In genomic region chr7:130938661-130939060, GRCh38 we compare ENCODE assay signal across 12 cellular contexts.
DNase-seq lines count a peak whose midpoint lies in the region; ATAC-seq and TF ChIP-seq lines count a peak whose summit lies in the region.
"Had no signal": no experiment of that assay in that cellular context is flagged by ENCODE, and none has a peak within 500 bp of the region (broad histone marks: within the 10 kb centered on the region; RNA-seq: fewer than 3 reads in every experiment).

No MANE protein-coding gene starts in this region.

- H3K27me3 ChIP-seq in stomach (no peaks in the 10 kb centered on the region), dorsolateral prefrontal cortex (no peaks in the 10 kb centered on the region)
- H3K27me3 ChIP-seq: SJCRH30 had no signal

- H3K4me3 Mint-ChIP-seq in activated T-cell treated with anti-CD3 and anti-CD28 coated beads, Interleukin-2, amount 50 U/mL, for 72 hours = peak overlapping the region; percentile 9 to 86
- no peak overlapping the region for H3K4me3 Mint-ChIP-seq in T-helper 2 cell treated with Interferon-gamma antibody and Interleukin-4, amounts not matched to agents 5 μg/mL and 100 μg/mL, for 36 hours
- H3K4me3 Mint-ChIP-seq: H9 had no signal

- peak; percentile 69 to 82 for ATAC-seq in activated T-cell treated with anti-CD3 and anti-CD28 coated beads, Interleukin-2, amount 50 U/mL, for 72 hours (replicated peaks in 1 of 2)

- 49 to 60% (median 56%) methylated on average over 4 of the region's 4 CpGs for WGBS in stomach, 5 donors

- peaks cover 97% of the 10 kb centered on the region for H3K4me1 Mint-ChIP-seq in activated T-cell treated with anti-CD3 and anti-CD28 coated beads, Interleukin-2, amount 50 U/mL, for 72 hours (ENCODE audit: low read depth)
- H3K4me1 Mint-ChIP-seq in T-helper 2 cell treated with Interferon-gamma antibody and Interleukin-4, amounts not matched to agents 5 μg/mL and 100 μg/mL, for 36 hours (ENCODE audit: low read depth) = peaks cover 79% of the 10 kb centered on the region

- peaks cover 25 to 82% (median 48%) of the 10 kb centered on the region in 4 donors for H3K4me1 ChIP-seq in stomach

- H3K36me3 Mint-ChIP-seq in activated T-cell treated with anti-CD3 and anti-CD28 coated beads, Interleukin-2, amount 50 U/mL, for 72 hours (ENCODE audit: insufficient read depth in 2 of 2) = peaks cover 36 to 78% of the 10 kb centered on the region in 2 donors
- peaks cover 80% of the 10 kb centered on the region for H3K36me3 Mint-ChIP-seq in T-helper 2 cell treated with Interferon-gamma antibody and Interleukin-4, amounts not matched to agents 5 μg/mL and 100 μg/mL, for 36 hours (ENCODE audit: low read depth)

- no peak for DNase-seq in activated T-cell treated with anti-CD3 and anti-CD28 coated beads, Interleukin-2, amount 50 U/mL, for 72 hours
- no peak for DNase-seq in activated T-cell treated with anti-CD3 and anti-CD28 coated beads, Interleukin-2, amount 50 U/mL, for 48 hours
- DNase-seq in T-helper 2 cell treated with Interferon-gamma antibody and Interleukin-4, amounts not matched to agents 5 μg/mL and 100 μg/mL, for 36 hours (ENCODE audit: low spot score) = no peak
- DNase-seq in fibroblast of mammary gland (ENCODE audit: low read depth) = peak; percentile 54
- DNase-seq in stomach = no peak
- DNase-seq in NCI-H345 (lab: John Stamatoyannopoulos, UW) = no peak
- DNase-seq in NCI-H128 (lab: John Stamatoyannopoulos, UW; ENCODE audit: unreplicated experiment) = no peak
- no peak for DNase-seq in dorsolateral prefrontal cortex
- DNase-seq: cortex of kidney, H9, Karpas-422, SJCRH30 had no signal

- intact Hi-C loops in stomach (cut with DNase I; ENCODE audit: low total_unique reads) (no loop called here), dorsolateral prefrontal cortex (cut with DNase I) (no loop called here)

- H3K9me3 ChIP-seq in stomach = no peaks in the 10 kb centered on the region
- H3K9me3 ChIP-seq: SJCRH30 had no signal

- H3K27me3 Mint-ChIP-seq in activated T-cell treated with anti-CD3 and anti-CD28 coated beads, Interleukin-2, amount 50 U/mL, for 72 hours (ENCODE audit: low read depth) = no peaks in the 10 kb centered on the region
- no peaks in the 10 kb centered on the region for H3K27me3 Mint-ChIP-seq in T-helper 2 cell treated with Interferon-gamma antibody and Interleukin-4, amounts not matched to agents 5 μg/mL and 100 μg/mL, for 36 hours (ENCODE audit: low read depth)

- no peak for TF ChIP-seq POLR2A in stomach (IDR thresholded peaks at IDR 0.05)

- no peak for TF ChIP-seq EP300 in stomach (IDR thresholded peaks at IDR 0.05)

- H3K9me3 Mint-ChIP-seq in activated T-cell treated with anti-CD3 and anti-CD28 coated beads, Interleukin-2, amount 50 U/mL, for 72 hours = no peaks in the 10 kb centered on the region
- H3K9me3 Mint-ChIP-seq in T-helper 2 cell treated with Interferon-gamma antibody and Interleukin-4, amounts not matched to agents 5 μg/mL and 100 μg/mL, for 36 hours = no peaks in the 10 kb centered on the region
- H3K9me3 Mint-ChIP-seq: H9 had no signal

- no peak for TF ChIP-seq CTCF in fibroblast of mammary gland (conservative IDR thresholded peaks at IDR 0.05; ENCODE audit: control insufficient read depth, insufficient read depth, low read depth, low read length)
- no peak for TF ChIP-seq CTCF in stomach (IDR thresholded peaks at IDR 0.05)
- no peak for TF ChIP-seq CTCF in dorsolateral prefrontal cortex (IDR thresholded peaks at IDR 0.05 in 54 of 56, conservative IDR thresholded peaks at IDR 0.05 in 2 of 56; ENCODE audit: low read depth in 1 of 56, partially characterized antibody in 56 of 56)

- H3K4me3 ChIP-seq in fibroblast of mammary gland (ENCODE audit: control insufficient read depth, low read depth, low read length) = peak overlapping the region; percentile 73
- no peak overlapping the region for H3K4me3 ChIP-seq in stomach
- H3K4me3 ChIP-seq in dorsolateral prefrontal cortex = peak overlapping the region in 6 of 59 donors; percentile 21 to 63 (median 60)
- H3K4me3 ChIP-seq: SJCRH30 had no signal

- H3K27ac ChIP-seq in stomach (peak overlapping the region in 4 of 5 donors; percentile 80 to 93 (median 84)), dorsolateral prefrontal cortex (peak overlapping the region in 25 of 59 donors; percentile 0 to 88 (median 30))
- H3K27ac ChIP-seq: SJCRH30 had no signal

- H3K27ac Mint-ChIP-seq in activated T-cell treated with anti-CD3 and anti-CD28 coated beads, Interleukin-2, amount 50 U/mL, for 72 hours = peak overlapping the region; percentile 100
- H3K27ac Mint-ChIP-seq in T-helper 2 cell treated with Interferon-gamma antibody and Interleukin-4, amounts not matched to agents 5 μg/mL and 100 μg/mL, for 36 hours = peak overlapping the region; percentile 74
- H3K27ac Mint-ChIP-seq: H9 had no signal

- H3K36me3 ChIP-seq in stomach = peaks cover 0 to 17% (median 15%) of the 10 kb centered on the region in 4 donors
- H3K36me3 ChIP-seq: SJCRH30 had no signal
